17 cellular contexts compared by ENCODE assay signal in the genomic region with DNA sequence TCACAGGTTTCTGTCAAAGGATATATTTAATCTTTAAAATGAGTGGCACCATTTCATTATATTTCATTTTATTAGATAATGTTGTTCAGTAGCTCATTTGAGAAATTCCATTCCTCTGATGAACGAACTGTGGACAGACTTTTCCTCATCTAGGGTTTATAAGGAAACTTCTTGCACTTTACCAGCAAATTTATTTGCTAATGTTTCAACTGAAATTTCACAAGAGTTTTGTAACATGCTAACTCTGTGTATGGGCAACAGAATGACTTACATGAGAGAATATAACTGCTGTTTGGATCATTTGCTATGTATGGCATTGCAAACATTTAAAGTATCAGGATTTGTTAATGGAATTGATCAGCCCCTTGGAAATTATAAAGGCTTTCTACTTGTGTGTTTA. TPM values are rescaled to one million over a fixed set of nuclear protein-coding genes. Genes with fewer than 3 reads are reported as not detected.
A peak's percentile ranks its signal among the peaks of the same experiment; 100 is the strongest.
DNase-seq lines count a peak whose midpoint lies in the region; ATAC-seq, FAIRE-seq and TF ChIP-seq lines count a peak whose summit lies in the region.
"Had no signal": no experiment of that assay in that cellular context is flagged by ENCODE, and none has a peak within 500 bp of the region (broad histone marks: within the 10 kb centered on the region; RNA-seq: fewer than 3 reads in every experiment).

No MANE protein-coding gene starts in this region.

- H3K9ac ChIP-seq in SK-N-MC (ENCODE audit: insufficient read length) = peak overlapping the region; percentile 43

- no peaks in the 10 kb centered on the region for H3K36me3 Mint-ChIP-seq in osteocyte (ENCODE audit: unreplicated experiment)
- H3K36me3 Mint-ChIP-seq: activated naive CD4-positive, alpha-beta T cell treated with anti-CD3 and anti-CD28 coated beads, Interleukin-2, amount 10 ng/mL, durations not matched to agents 7 days and 5 days had no signal

- H3K36me3 ChIP-seq in A673 (ENCODE audit: insufficient read depth, low read length, poor library complexity, severe bottlenecking) (no peaks in the 10 kb centered on the region), SK-N-MC (ENCODE audit: insufficient read depth, low read length) (peaks cover 2% of the 10 kb centered on the region)
- H3K36me3 ChIP-seq: Peyer's patch had no signal

- peaks cover 32% of the 10 kb centered on the region for H3K4me1 ChIP-seq in A673 (ENCODE audit: insufficient read depth, low read length, poor library complexity, severe bottlenecking)

- no peaks in the 10 kb centered on the region for H3K9me3 Mint-ChIP-seq in osteocyte (ENCODE audit: unreplicated experiment)
- H3K9me3 Mint-ChIP-seq: activated naive CD4-positive, alpha-beta T cell treated with anti-CD3 and anti-CD28 coated beads, Interleukin-2, amount 10 ng/mL, durations not matched to agents 7 days and 5 days; dendritic cell treated with granulocyte-macrophage colony-stimulating factor and Interleukin-4, amounts not matched to agents 40 ng/mL and 50 ng/mL, for 4 days had no signal

- no TSS peak for BruUV-seq in A673 (replicated peaks; lab: Mats Ljungman, UMichigan)

- H3K27me3 Mint-ChIP-seq in osteocyte (ENCODE audit: unreplicated experiment) = no peaks in the 10 kb centered on the region

- H3K27ac ChIP-seq in A673 (ENCODE audit: low read depth, low read length, poor library complexity, severe bottlenecking) = peak overlapping the region; percentile 61
- H3K27ac ChIP-seq in SK-N-MC = peak overlapping the region; percentile 59; the same call in 1 of the 2 replicates
- H3K27ac ChIP-seq: Peyer's patch, VCaP had no signal

- peaks cover 20% of the 10 kb centered on the region for H3K4me1 Mint-ChIP-seq in osteocyte (ENCODE audit: unreplicated experiment)

- peak; percentile 55 for FAIRE-seq in islet of Langerhans (lab: Jason Lieb, UNC)
- FAIRE-seq: GM12878 had no signal

- H3K4me3 ChIP-seq in A673 (ENCODE audit: low read depth, low read length, poor library complexity, severe bottlenecking) (peak overlapping the region; percentile 84), SK-N-MC (peak overlapping the region; percentile 94)
- H3K4me3 ChIP-seq: GM12878, Peyer's patch had no signal

- TF ChIP-seq CTCF in A673 (conservative IDR thresholded peaks at IDR 0.05; ENCODE audit: low read depth, low read length) = no peak
- TF ChIP-seq CTCF in osteocyte (IDR thresholded peaks at IDR 0.05) = no peak

- DNase-seq in A673 (ENCODE audit: low spot score) = no peak
- DNase-seq in HCEC 1CT = peak; percentile 61
- no peak for DNase-seq in SK-N-MC (ENCODE audit: low read depth, low spot score)
- DNase-seq in osteocyte (ENCODE audit: extremely low spot score, unreplicated experiment) = no peak
- no peak for DNase-seq in sciatic nerve (ENCODE audit: low spot score)
- DNase-seq: activated CD4-positive, alpha-beta T cell treated with anti-CD3 and anti-CD28 coated beads, Interleukin-2, amount 50 U/mL, for 48 hours; activated naive CD4-positive, alpha-beta T cell treated with anti-CD3 and anti-CD28 coated beads, Interleukin-2, amount 10 ng/mL, durations not matched to agents 7 days and 5 days; activated T-cell treated with anti-CD3 and anti-CD28 coated beads, Interleukin-2, amount 50 U/mL, for 1 hour; KBM-7; Peyer's patch; stimulated activated naive CD4-positive, alpha-beta T cell treated with Interleukin-2 at 50 U/mL for 16 hours had no signal

- H3K27me3 ChIP-seq in A673 (replicated peaks; ENCODE audit: insufficient read depth, low read depth, low read length, poor library complexity) = no peaks in the 10 kb centered on the region
- H3K27me3 ChIP-seq: Peyer's patch had no signal

- intact Hi-C loops in A673 (cut with micrococcal nuclease; ENCODE audit: unreplicated experiment) (loop anchor here (2.0 kb wide), 2 partner anchors 319 to 875 kb away; no protein-coding TSS in a partner anchor), sciatic nerve (cut with DNase I) (loop anchor here (5.0 kb wide), 1 partner anchor 828 kb away; no protein-coding TSS in a partner anchor)

- POLR2A ChIA-PET in A673 (lab: Charles Lee; ENCODE audit: low non-redundant PET) = interaction anchor here (0.6 kb wide), 1 partner anchor 125 kb away, joined by 3 read pairs; no protein-coding TSS in a partner anchor

- no peak overlapping the region for H3K4me3 Mint-ChIP-seq in osteocyte (ENCODE audit: unreplicated experiment)
- H3K4me3 Mint-ChIP-seq: activated naive CD4-positive, alpha-beta T cell treated with anti-CD3 and anti-CD28 coated beads, Interleukin-2, amount 10 ng/mL, durations not matched to agents 7 days and 5 days; dendritic cell treated with granulocyte-macrophage colony-stimulating factor and Interleukin-4, amounts not matched to agents 40 ng/mL and 50 ng/mL, for 4 days had no signal

- CTCF ChIA-PET in A673 (lab: Charles Lee) = no interaction called here

- no peak overlapping the region for H3K27ac Mint-ChIP-seq in osteocyte (ENCODE audit: unreplicated experiment)
- H3K27ac Mint-ChIP-seq: activated naive CD4-positive, alpha-beta T cell treated with anti-CD3 and anti-CD28 coated beads, Interleukin-2, amount 10 ng/mL, durations not matched to agents 7 days and 5 days had no signal

- no peaks in the 10 kb centered on the region for H3K9me3 ChIP-seq in A673 (ENCODE audit: low read depth, low read length, poor library complexity, severe bottlenecking)
- no peaks in the 10 kb centered on the region for H3K9me3 ChIP-seq in SK-N-MC (ENCODE audit: low read depth, low read length)
- H3K9me3 ChIP-seq: Peyer's patch had no signal

- ATAC-seq in sciatic nerve (no peak), HG02610 (IDR thresholded peaks at IDR 0.05; ENCODE audit: unreplicated experiment) (no peak), HG03521 (IDR thresholded peaks at IDR 0.05; ENCODE audit: unreplicated experiment) (no peak)
- ATAC-seq: GM12878 had no signal

RNA-seq across cellular contexts. Expression of a gene that starts 3.7 kb away (rescaled TPM):
- 135 TPM in 2 replicates for total RNA-seq in A673 (2021)
- 49.1 and 52.3 TPM in 2 replicates for total RNA-seq in osteocyte
- 24.7 TPM for total RNA-seq in sciatic nerve
